ENCODE assay signal across 8 cellular contexts in the genomic region with DNA sequence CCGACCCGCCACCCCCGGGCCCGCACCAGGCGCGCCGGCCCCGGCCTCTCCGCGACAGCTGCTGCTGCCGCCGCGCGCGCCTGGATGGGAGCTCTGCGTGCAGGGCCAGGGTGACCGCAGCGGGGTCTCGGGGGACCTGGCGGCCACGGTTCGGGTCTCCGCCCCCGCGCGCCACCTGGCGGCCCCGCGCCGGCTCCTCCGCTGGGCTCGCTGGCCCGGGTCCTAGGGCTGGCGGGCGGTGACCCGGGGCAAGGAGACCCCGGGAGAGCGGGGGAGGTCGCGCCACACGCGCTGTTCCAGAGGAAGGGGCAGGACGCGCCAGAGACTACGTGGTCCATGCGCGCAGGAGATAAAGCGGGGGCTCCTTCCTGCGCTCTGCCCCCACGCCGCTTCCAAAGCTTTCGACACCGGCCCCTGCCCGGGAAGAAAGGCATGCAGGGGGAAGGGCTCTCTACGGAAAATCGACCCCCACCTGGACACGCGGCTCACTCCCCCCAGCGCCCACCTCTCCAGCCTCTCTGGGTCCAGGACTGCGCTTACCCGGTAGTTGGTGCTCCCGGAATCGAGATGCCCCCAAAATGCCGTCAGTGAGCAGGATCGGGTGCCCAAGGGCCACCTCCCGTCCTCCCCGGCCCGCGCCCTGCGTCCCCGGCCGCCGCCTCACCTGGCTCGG. TPM values are rescaled to one million over a fixed set of nuclear protein-coding genes. Genes with fewer than 3 reads are reported as not detected.
DNase-seq lines count a peak whose midpoint lies in the region; ATAC-seq and TF ChIP-seq lines count a peak whose summit lies in the region.

No MANE protein-coding gene starts in this region.

- H4K20me1 ChIP-seq in SK-N-SH (ENCODE audit: insufficient read depth), result no peaks in the 10 kb centered on the region

- no peaks in the 10 kb centered on the region for H3K79me2 ChIP-seq in SK-N-SH (ENCODE audit: insufficient read depth)

- intact Hi-C loops in stomach (cut with DNase I; ENCODE audit: low total_unique reads), result no loop called here

- CTCF ChIA-PET in SK-N-SH (lab: Yijun Ruan, JAX), result interaction anchor here (0.6 to 2.2 kb wide), 21 partner anchors 10 to 169 kb away, joined by 3 to 22 read pairs (median 3); no protein-coding TSS in a partner anchor

- H3K4me1 ChIP-seq in SK-N-SH (ENCODE audit: control insufficient read depth in 1 of 2, insufficient read depth in 2 of 2, low read depth in 1 of 2, low read length in 1 of 2) (peaks cover 0 to 3% of the 10 kb centered on the region in 2 experiments; a peak in 1 of 4 replicates), iPS-18a (ENCODE audit: control insufficient read depth, low read depth, low read length) (peaks cover 58% of the 10 kb centered on the region), stomach (peaks cover 30 to 85% (median 72%) of the 10 kb centered on the region in 4 donors)

- WGBS in SK-N-SH (ENCODE audit: low lambda C conversion rate), result 3% methylated on average over 10 of the region's 74 CpGs
- 1 to 7% (median 2%) methylated on average over 3 to 74 of the region's 74 CpGs for WGBS in stomach, 5 donors

- H3K9me3 ChIP-seq in SK-N-SH (no peaks in the 10 kb centered on the region), iPS-18a (ENCODE audit: control insufficient read depth, low read depth, low read length) (no peaks in the 10 kb centered on the region), stomach (no peaks in the 10 kb centered on the region)

- H3K9me2 ChIP-seq in SK-N-SH, result no peaks in the 10 kb centered on the region

- H2AFZ ChIP-seq in SK-N-SH (ENCODE audit: low read depth), result no peak overlapping the region

- H3F3A ChIP-seq in SK-N-SH (replicated peaks; ENCODE audit: insufficient read depth), result no peaks in the 10 kb centered on the region

- H3K4me2 ChIP-seq in SK-N-SH, result no peak overlapping the region

- DNase-seq in SK-N-SH, result peak; percentile 92
- peak; percentile 46 for DNase-seq in T1000 (lab: John Stamatoyannopoulos, UW)
- DNase-seq in stomach, result peak; percentile 57
- no peak for DNase-seq in stimulated activated naive CD4-positive, alpha-beta T cell (lab: John Stamatoyannopoulos, UW)

- POLR2A ChIA-PET in SK-N-SH (lab: Yijun Ruan, JAX), result no interaction called here

- H3K27me3 ChIP-seq in SK-N-SH (ENCODE audit: insufficient read depth) (no peaks in the 10 kb centered on the region), iPS-18a (ENCODE audit: control insufficient read depth, insufficient read depth, low read length) (peaks cover 17% of the 10 kb centered on the region), stomach (peaks cover 0 to 87% (median 21%) of the 10 kb centered on the region in 3 donors)

- H3K4me3 ChIP-seq in SK-N-SH (ENCODE audit: low read depth in 2 of 2, low read length in 1 of 2) (no peak overlapping the region), iPS-18a (ENCODE audit: low read length) (peak overlapping the region; percentile 78), stomach (peak overlapping the region; percentile 52 to 71 (median 60))

- TF ChIP-seq EP300 in SK-N-SH (IDR thresholded peaks at IDR 0.05; ENCODE audit: borderline replicate concordance in 1 of 2, low read depth in 1 of 2, low read length in 1 of 2) (no peak), stomach (IDR thresholded peaks at IDR 0.05) (no peak)

- TF ChIP-seq CTCF in SK-N-SH (IDR thresholded peaks at IDR 0.05) (no peak), stomach (IDR thresholded peaks at IDR 0.05) (peak in 5 of 7 experiments; percentile 18 to 61 (median 36))

- H3K27ac ChIP-seq in SK-N-SH (ENCODE audit: low read depth in 2 of 2, low read length in 1 of 2), result no peak overlapping the region
- no peak overlapping the region for H3K27ac ChIP-seq in iPS-18a (ENCODE audit: low read length)
- H3K27ac ChIP-seq in stomach, result peak overlapping the region; percentile 89 to 92 (median 89)

- TF ChIP-seq RAD21 in SK-N-SH (IDR thresholded peaks at IDR 0.05; ENCODE audit: low read length), result peak; percentile 14; the same call in 1 of the 2 replicates

- TF ChIP-seq POLR2A in stomach (IDR thresholded peaks at IDR 0.05), result no peak

- ATAC-seq in SK-N-SH treated with all-trans-retinoic acid at 6 μM for 48 hours (no peak), HG03442 (IDR thresholded peaks at IDR 0.05; ENCODE audit: unreplicated experiment) (no peak), GM21529 (IDR thresholded peaks at IDR 0.05; ENCODE audit: unreplicated experiment) (no peak)

- H3K9ac ChIP-seq in SK-N-SH, result no peak overlapping the region
- peak overlapping the region; percentile 79 for H3K9ac ChIP-seq in iPS-18a (ENCODE audit: low read length)

- H3K36me3 ChIP-seq in SK-N-SH (replicated peaks in 1 of 2; ENCODE audit: control insufficient read depth in 1 of 2, insufficient read depth in 2 of 2, low read length in 1 of 2) (no peaks in the 10 kb centered on the region), iPS-18a (ENCODE audit: control insufficient read depth, low read depth, low read length) (no peaks in the 10 kb centered on the region), stomach (no peaks in the 10 kb centered on the region)

TF ChIP-seq in SK-N-SH, 30 proteins besides CTCF, POLR2A, EP300 and RAD21 (continues in another document):
- TF ChIP-seq MEF2A (IDR thresholded peaks at IDR 0.05; ENCODE audit: borderline replicate concordance, low read depth) (no peak), FOXJ3 (CRISPR knock-in tag; IDR thresholded peaks at IDR 0.05) (no peak), FOSL2 (IDR thresholded peaks at IDR 0.05; ENCODE audit: borderline replicate concordance, low read depth) (no peak), RCOR1 (IDR thresholded peaks at IDR 0.05; ENCODE audit: low read length) (no peak)
- TF ChIP-seq, protein P1, sequence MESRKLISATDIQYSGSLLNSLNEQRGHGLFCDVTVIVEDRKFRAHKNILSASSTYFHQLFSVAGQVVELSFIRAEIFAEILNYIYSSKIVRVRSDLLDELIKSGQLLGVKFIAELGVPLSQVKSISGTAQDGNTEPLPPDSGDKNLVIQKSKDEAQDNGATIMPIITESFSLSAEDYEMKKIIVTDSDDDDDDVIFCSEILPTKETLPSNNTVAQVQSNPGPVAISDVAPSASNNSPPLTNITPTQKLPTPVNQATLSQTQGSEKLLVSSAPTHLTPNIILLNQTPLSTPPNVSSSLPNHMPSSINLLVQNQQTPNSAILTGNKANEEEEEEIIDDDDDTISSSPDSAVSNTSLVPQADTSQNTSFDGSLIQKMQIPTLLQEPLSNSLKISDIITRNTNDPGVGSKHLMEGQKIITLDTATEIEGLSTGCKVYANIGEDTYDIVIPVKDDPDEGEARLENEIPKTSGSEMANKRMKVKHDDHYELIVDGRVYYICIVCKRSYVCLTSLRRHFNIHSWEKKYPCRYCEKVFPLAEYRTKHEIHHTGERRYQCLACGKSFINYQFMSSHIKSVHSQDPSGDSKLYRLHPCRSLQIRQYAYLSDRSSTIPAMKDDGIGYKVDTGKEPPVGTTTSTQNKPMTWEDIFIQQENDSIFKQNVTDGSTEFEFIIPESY (IDR thresholded peaks at IDR 0.05; ENCODE audit: borderline replicate concordance, low read depth), result no peak

TF ChIP-seq in SK-N-SH treated with all-trans-retinoic acid at 6 μM for 48 hours, 23 proteins besides CTCF, POLR2A, EP300 and RAD21:
- TF ChIP-seq ZFP3 (CRISPR knock-in tag; IDR thresholded peaks at IDR 0.05) (no peak), ARNTL (CRISPR knock-in tag; IDR thresholded peaks at IDR 0.05; ENCODE audit: borderline replicate concordance, low read depth) (no peak), TOX (CRISPR knock-in tag; IDR thresholded peaks at IDR 0.05; ENCODE audit: borderline replicate concordance) (no peak)

RNA-seq across cellular contexts. Expression of a gene that starts 0.5 kb away (rescaled TPM):
- polyA plus RNA-seq in SK-N-SH (2012; rRNA removed) (under 0.01 and 0.03 TPM in 2 replicates), stomach (1 to 10 TPM; 1.6 to 6.2 (median 2.1) TPM)
- 0.01 and 0.03 TPM in 2 replicates for polyA plus RNA-seq in SK-N-SH (2012; cell fraction: cytosol; rRNA removed)
- polyA plus RNA-seq in SK-N-SH (2012; cell fraction: nucleus; rRNA removed), result 0.11 TPM in 2 replicates
- total RNA-seq in stomach, result 100 to 1,000 TPM in 1 of 5 donors, 10 to 100 TPM in 4; 15.4 to 126 (median 88.6) TPM

Comparison
In these comparisons a context has a peak if more than half of its experiments do, and no peak if none do; other contexts are left out.
1. DNase-seq: peak in SK-N-SH (single experiment), T1000 (single experiment) and stomach (single experiment); none in stimulated activated naive CD4-positive, alpha-beta T cell (0 of 6).
2. H3K27ac ChIP-seq: peak in stomach (5 of 5); none in SK-N-SH (0 of 2) and iPS-18a (single experiment).
3. H3K4me3 ChIP-seq: peak in iPS-18a (single experiment) and stomach (4 of 4); none in SK-N-SH (0 of 2).